ENCODE assay signal across 16 cellular contexts in genomic region chr9:34070601-34071340, GRCh38. TPM values are rescaled to one million over a fixed set of nuclear protein-coding genes. Genes with fewer than 3 reads are reported as not detected.
DNase-seq lines count a peak whose midpoint lies in the region; ATAC-seq and TF ChIP-seq lines count a peak whose summit lies in the region.
"Had no signal": no experiment of that assay in that cellular context is flagged by ENCODE, and none has a peak within 500 bp of the region (broad histone marks: within the 10 kb centered on the region; RNA-seq: fewer than 3 reads in every experiment).

No MANE protein-coding gene starts in this region.

- H3K36me3 Mint-ChIP-seq in activated naive CD4-positive, alpha-beta T cell treated with anti-CD3 and anti-CD28 coated beads, Interleukin-2, amount 10 ng/mL, durations not matched to agents 7 days and 5 days, result no peaks in the 10 kb centered on the region
- H3K36me3 Mint-ChIP-seq: activated CD4-positive, alpha-beta memory T cell treated with anti-CD3 and anti-CD28 coated beads for 36 hours; activated naive CD4-positive, alpha-beta T cell treated with anti-CD3 and anti-CD28 coated beads, Interleukin-2, amount 50 U/mL, for 72 hours; memory B cell had no signal

- H4K8ac ChIP-seq in trophoblast cell (ENCODE audit: low read depth, low read length), result no peak overlapping the region

- H4K91ac ChIP-seq in trophoblast cell (ENCODE audit: low read depth, low read length), result no peak overlapping the region

- no peak overlapping the region for H2BK5ac ChIP-seq in trophoblast cell (ENCODE audit: low read depth, low read length, poor library complexity)

- H2AFZ ChIP-seq in trophoblast cell (ENCODE audit: insufficient read depth, low read length, poor library complexity), result no peak overlapping the region

- no peak overlapping the region for H2BK12ac ChIP-seq in trophoblast cell (ENCODE audit: low read length)

- peaks cover 20% of the 10 kb centered on the region for H3K79me1 ChIP-seq in trophoblast cell (ENCODE audit: low read length)

- H3K4me3 ChIP-seq in BJ (ENCODE audit: low read depth, low read length) (no peak overlapping the region), RWPE2 (ENCODE audit: severe bottlenecking) (no peak overlapping the region), trophoblast cell (ENCODE audit: low read depth, low read length) (no peak overlapping the region), H7 (ENCODE audit: insufficient read depth, low read depth, low read length) (no peak overlapping the region)
- H3K4me3 ChIP-seq: right lobe of liver had no signal

- H3K27me3 ChIP-seq in BJ (ENCODE audit: control insufficient read depth, insufficient read depth, low read length), result no peaks in the 10 kb centered on the region
- H3K27me3 ChIP-seq in RWPE2 (ENCODE audit: insufficient read depth, poor library complexity, severe bottlenecking), result no peaks in the 10 kb centered on the region
- no peaks in the 10 kb centered on the region for H3K27me3 ChIP-seq in trophoblast cell (ENCODE audit: insufficient read depth, low read length)
- no peaks in the 10 kb centered on the region for H3K27me3 ChIP-seq in H7 (ENCODE audit: control insufficient read depth, insufficient read depth, low read length)
- H3K27me3 ChIP-seq: right lobe of liver had no signal

- H3K4ac ChIP-seq in trophoblast cell (ENCODE audit: low read depth, low read length), result no peak overlapping the region

- peaks cover 5% of the 10 kb centered on the region for H3K79me2 ChIP-seq in trophoblast cell (ENCODE audit: control insufficient read depth, insufficient read depth, low read length, poor library complexity)

- ATAC-seq in RWPE2 (ENCODE audit: low read depth) (no peak), HG03460 (IDR thresholded peaks at IDR 0.05; ENCODE audit: unreplicated experiment) (no peak)
- ATAC-seq: activated naive CD4-positive, alpha-beta T cell treated with anti-CD3 and anti-CD28 coated beads, Interleukin-2, amount 50 U/mL, for 72 hours; right lobe of liver had no signal

- H3K4me2 ChIP-seq in trophoblast cell (ENCODE audit: low read length), result no peak overlapping the region

- DNase-seq in BJ (ENCODE audit: low read depth) (peak; percentile 19), RWPE2 (ENCODE audit: low spot score) (no peak), fibroblast of gingiva (ENCODE audit: low read depth) (peak; percentile 26), trophoblast cell (peak in 1 of 2 donors; percentile 25), H7 (no peak), COLO829 (ENCODE audit: low spot score) (no peak)
- no peak for DNase-seq in activated naive CD4-positive, alpha-beta T cell treated with anti-CD3 and anti-CD28 coated beads, Interleukin-2, amount 10 ng/mL, durations not matched to agents 7 days and 5 days
- DNase-seq: activated CD4-positive, alpha-beta memory T cell treated with anti-CD3 and anti-CD28 coated beads for 36 hours; activated T-cell treated with anti-CD3 and anti-CD28 coated beads, Interleukin-2, amount 50 U/mL, for 24 hours; KBM-7; NCI-H1105; stimulated activated CD4-positive, alpha-beta T cell treated with anti-CD3 and anti-CD28 coated beads, Interleukin-2, amount 100 ng/mL, for 24 hours had no signal

- H3K23ac ChIP-seq in trophoblast cell (ENCODE audit: low read length), result no peak overlapping the region

- CTCF ChIA-PET in BJ (lab: Yijun Ruan, JAX), result interaction anchor here (3.1 kb wide), 1 partner anchor 291 kb away, joined by 8 read pairs; no protein-coding TSS in a partner anchor
- CTCF ChIA-PET in activated naive CD4-positive, alpha-beta T cell treated with anti-CD3 and anti-CD28 coated beads, Interleukin-2, amount 10 ng/mL, durations not matched to agents 7 days and 5 days (lab: Charles Lee), result interaction anchor here (0.6 to 4.6 kb wide), 4 partner anchors 44 to 1878 kb away, joined by 3 to 22 read pairs (median 3); no protein-coding TSS in a partner anchor

- no CpG with 5 or more reads among the region's 5 CpGs for WGBS in trophoblast cell (ENCODE audit: extremely low coverage, insufficient coverage, insufficient read length)

- peaks cover 12% of the 10 kb centered on the region for H3K4me1 Mint-ChIP-seq in activated naive CD4-positive, alpha-beta T cell treated with anti-CD3 and anti-CD28 coated beads, Interleukin-2, amount 10 ng/mL, durations not matched to agents 7 days and 5 days

- no peak for TF ChIP-seq CTCF in BJ (IDR thresholded peaks at IDR 0.05; ENCODE audit: insufficient read depth, low read depth, low read length)
- no peak for TF ChIP-seq CTCF in RWPE2 (IDR thresholded peaks at IDR 0.05; ENCODE audit: poor library complexity, severe bottlenecking)

- POLR2A ChIA-PET in BJ (lab: Charles Lee), result interaction anchor here (0.6 to 0.7 kb wide), 3 partner anchors 16 to 94 kb away, joined by 3 to 4 read pairs (median 4); no protein-coding TSS in a partner anchor

- H2AK5ac ChIP-seq in trophoblast cell (ENCODE audit: low read length), result no peak overlapping the region

- H3K9me3 ChIP-seq in RWPE2 (ENCODE audit: severe bottlenecking) (no peaks in the 10 kb centered on the region), trophoblast cell (ENCODE audit: insufficient read depth, low read depth, low read length) (no peaks in the 10 kb centered on the region)
- H3K9me3 ChIP-seq: right lobe of liver had no signal

- H3K36me3 ChIP-seq in BJ (ENCODE audit: control insufficient read depth, insufficient read depth, low read length), result no peaks in the 10 kb centered on the region
- no peaks in the 10 kb centered on the region for H3K36me3 ChIP-seq in RWPE2 (ENCODE audit: low read depth)
- H3K36me3 ChIP-seq in trophoblast cell (ENCODE audit: control insufficient read depth in 1 of 2, insufficient read depth in 2 of 2, low read length in 2 of 2), result no peaks in the 10 kb centered on the region
- no peaks in the 10 kb centered on the region for H3K36me3 ChIP-seq in H7 (replicated peaks; ENCODE audit: control insufficient read depth, insufficient read depth, low read length)
- H3K36me3 ChIP-seq: right lobe of liver had no signal

- H3K9ac ChIP-seq in trophoblast cell (ENCODE audit: low read length), result no peak overlapping the region

- no peak overlapping the region for H3K27ac Mint-ChIP-seq in activated naive CD4-positive, alpha-beta T cell treated with anti-CD3 and anti-CD28 coated beads, Interleukin-2, amount 10 ng/mL, durations not matched to agents 7 days and 5 days
- H3K27ac Mint-ChIP-seq: activated CD4-positive, alpha-beta memory T cell treated with anti-CD3 and anti-CD28 coated beads for 36 hours; activated T-cell treated with anti-CD3 and anti-CD28 coated beads, Interleukin-2, amount 50 U/mL, for 24 hours; memory B cell had no signal

- peaks cover 38% of the 10 kb centered on the region for H3K4me1 ChIP-seq in RWPE2 (ENCODE audit: insufficient read depth, poor library complexity, severe bottlenecking)
- peaks cover 16 to 21% of the 10 kb centered on the region in 2 experiments for H3K4me1 ChIP-seq in trophoblast cell (ENCODE audit: control insufficient read depth in 1 of 2, insufficient read depth in 2 of 2, low read length in 2 of 2)

- no peak overlapping the region for H2BK120ac ChIP-seq in trophoblast cell (ENCODE audit: insufficient read depth, low read length, poor library complexity)

- H3K14ac ChIP-seq in trophoblast cell (ENCODE audit: low read length), result no peak overlapping the region

- no peaks in the 10 kb centered on the region for H3K9me3 Mint-ChIP-seq in activated naive CD4-positive, alpha-beta T cell treated with anti-CD3 and anti-CD28 coated beads, Interleukin-2, amount 10 ng/mL, durations not matched to agents 7 days and 5 days
- H3K9me3 Mint-ChIP-seq: activated CD4-positive, alpha-beta memory T cell treated with anti-CD3 and anti-CD28 coated beads for 36 hours; activated naive CD4-positive, alpha-beta T cell treated with anti-CD3 and anti-CD28 coated beads, Interleukin-2, amount 50 U/mL, for 72 hours; activated T-cell treated with anti-CD3 and anti-CD28 coated beads, Interleukin-2, amount 50 U/mL, for 24 hours; memory B cell had no signal

- peaks cover 4% of the 10 kb centered on the region for H3K27me3 Mint-ChIP-seq in activated naive CD4-positive, alpha-beta T cell treated with anti-CD3 and anti-CD28 coated beads, Interleukin-2, amount 10 ng/mL, durations not matched to agents 7 days and 5 days
- H3K27me3 Mint-ChIP-seq: activated CD4-positive, alpha-beta memory T cell treated with anti-CD3 and anti-CD28 coated beads for 36 hours; activated T-cell treated with anti-CD3 and anti-CD28 coated beads, Interleukin-2, amount 50 U/mL, for 24 hours had no signal

- H3K4me3 Mint-ChIP-seq in activated naive CD4-positive, alpha-beta T cell treated with anti-CD3 and anti-CD28 coated beads, Interleukin-2, amount 10 ng/mL, durations not matched to agents 7 days and 5 days, result no peak overlapping the region
- H3K4me3 Mint-ChIP-seq: activated CD4-positive, alpha-beta memory T cell treated with anti-CD3 and anti-CD28 coated beads for 36 hours; activated T-cell treated with anti-CD3 and anti-CD28 coated beads, Interleukin-2, amount 50 U/mL, for 24 hours; memory B cell had no signal

- H4K12ac ChIP-seq in trophoblast cell (ENCODE audit: low read depth, low read length), result no peak overlapping the region

- H3K18ac ChIP-seq in trophoblast cell (ENCODE audit: low read length), result no peak overlapping the region

- H3K27ac ChIP-seq in RWPE2 (ENCODE audit: poor library complexity, severe bottlenecking) (peak overlapping the region; percentile 87), trophoblast cell (ENCODE audit: low read depth, low read length) (peak overlapping the region; percentile 98)
- H3K27ac ChIP-seq: right lobe of liver had no signal

RNA-seq across cellular contexts. Expression of gene UBAP2, which starts 22.1 kb away (rescaled TPM):
- 11.6 and 18.9 TPM in 2 replicates for polyA plus RNA-seq in BJ (2011; rRNA removed)
- polyA minus RNA-seq in BJ (2011; rRNA and poly(A)+ RNA removed), result 18.2 and 23.3 TPM in 2 replicates
- polyA plus RNA-seq in trophoblast cell (2013), result 47.9 and 48.4 TPM in 2 replicates
- total RNA-seq in H7 (2014; rRNA removed; shearing (Covaris generic)), result 20.8 and 24.8 TPM in 2 replicates

RNA-seq across cellular contexts. Expression of gene DCAF12, which starts 55.7 kb away (rescaled TPM):
- 29.4 and 37.0 TPM in 2 replicates for polyA plus RNA-seq in BJ (2011; rRNA removed)
- 22.6 and 30.4 TPM in 2 replicates for polyA minus RNA-seq in BJ (2011; rRNA and poly(A)+ RNA removed)
- polyA plus RNA-seq in trophoblast cell (2013), result 80.2 and 88.4 TPM in 2 replicates
- 31.1 and 32.5 TPM in 2 replicates for total RNA-seq in H7 (2014; rRNA removed; shearing (Covaris generic))

Comparison
In these comparisons a context has a peak if more than half of its experiments do, and no peak if none do; other contexts are left out.
1. DNase-seq: peak in BJ (single experiment) and fibroblast of gingiva (single experiment); none in RWPE2 (single experiment), H7 (single experiment), activated naive CD4-positive, alpha-beta T cell treated with anti-CD3 and anti-CD28 coated beads, Interleukin-2, amount 10 ng/mL, durations not matched to agents 7 days and 5 days (single experiment) and COLO829 (single experiment).